In the genomic region with DNA sequence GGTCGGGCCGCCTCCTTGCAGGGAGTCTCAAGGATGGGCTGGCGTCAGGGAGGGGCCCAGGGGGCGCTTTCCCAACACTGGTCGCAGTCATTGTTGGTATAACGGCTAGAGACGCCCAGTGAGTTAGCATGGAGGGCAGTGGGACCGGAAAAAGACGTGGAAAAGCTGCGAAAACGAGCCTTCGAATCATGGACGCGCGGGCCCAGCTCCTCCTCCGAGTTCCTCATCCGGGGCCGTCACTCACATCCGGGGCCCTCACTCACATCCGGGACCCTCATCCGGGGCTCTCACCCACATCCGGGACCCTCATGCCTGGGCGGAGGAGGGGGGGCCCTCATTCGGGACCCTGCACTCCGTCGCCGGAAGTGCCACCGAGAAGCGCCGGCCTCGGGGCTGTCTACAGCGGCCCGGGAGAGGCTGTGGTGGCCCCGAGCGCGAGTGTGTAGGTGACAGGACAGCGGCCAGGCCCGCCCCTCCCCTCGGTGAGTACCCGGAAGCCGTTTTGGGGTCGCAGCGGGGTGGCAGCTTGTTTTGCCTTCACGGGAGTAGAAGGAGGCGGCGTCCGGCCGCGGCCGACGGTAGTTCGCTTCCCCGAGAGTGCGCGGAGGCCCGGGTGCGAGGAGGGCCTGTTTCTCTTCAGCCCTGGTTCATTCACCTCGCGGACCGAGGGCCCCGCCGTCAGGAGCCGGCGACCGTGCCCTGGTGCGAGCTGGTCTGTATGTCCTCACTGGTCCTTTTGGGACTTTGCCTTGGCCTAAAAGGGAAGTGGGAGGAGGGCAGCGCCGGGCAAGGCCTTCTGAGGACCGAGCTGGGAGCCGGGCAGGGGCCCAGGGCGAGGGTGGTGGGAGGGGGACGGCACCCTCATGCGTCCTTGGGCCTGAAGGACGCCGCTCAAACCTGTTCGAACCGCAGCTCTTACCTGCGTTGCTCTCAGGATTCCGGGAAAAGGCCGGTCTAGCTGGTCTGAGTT, we compare ENCODE assay signal across 8 cellular contexts. TPM values are rescaled to one million over a fixed set of nuclear protein-coding genes. Genes with fewer than 3 reads are reported as not detected.
DNase-seq lines count a peak whose midpoint lies in the region; ATAC-seq lines count a peak whose summit lies in the region.

A gene with protein sequence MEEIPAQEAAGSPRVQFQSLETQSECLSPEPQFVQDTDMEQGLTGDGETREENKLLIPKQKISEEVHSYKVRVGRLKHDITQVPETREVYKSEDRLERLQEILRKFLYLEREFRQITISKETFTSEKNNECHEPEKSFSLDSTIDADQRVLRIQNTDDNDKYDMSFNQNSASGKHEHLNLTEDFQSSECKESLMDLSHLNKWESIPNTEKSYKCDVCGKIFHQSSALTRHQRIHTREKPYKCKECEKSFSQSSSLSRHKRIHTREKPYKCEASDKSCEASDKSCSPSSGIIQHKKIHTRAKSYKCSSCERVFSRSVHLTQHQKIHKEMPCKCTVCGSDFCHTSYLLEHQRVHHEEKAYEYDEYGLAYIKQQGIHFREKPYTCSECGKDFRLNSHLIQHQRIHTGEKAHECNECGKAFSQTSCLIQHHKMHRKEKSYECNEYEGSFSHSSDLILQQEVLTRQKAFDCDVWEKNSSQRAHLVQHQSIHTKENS (plus strand): TSS at position 337 of the 970 bp plus-strand sequence. CDS start 1,918 bp downstream, outside the sequence.

- H3K36me3 Mint-ChIP-seq in activated T-helper 2 cell treated with anti-CD3 and anti-CD28 coated beads, Interferon-gamma antibody, Interleukin-2, Interleukin-4, amounts not matched to agents 10 μg/mL and 5 μg/mL and 100 μg/mL, durations not matched to agents 14 hours and 24 hours and 36 hours (ENCODE audit: low read depth), result peaks cover 71% of the 10 kb centered on the region
- peaks cover 0 to 60% (median 9%) of the 10 kb centered on the region in 3 donors for H3K36me3 Mint-ChIP-seq in naive thymus-derived CD8-positive, alpha-beta T cell

- no peaks in the 10 kb centered on the region for H3K9me3 ChIP-seq in Karpas-422 (ENCODE audit: low read length)

- H3K4me3 ChIP-seq in Karpas-422 (ENCODE audit: low read length), result peak within 1 kb of the TSS; percentile 89

- H3K9me3 Mint-ChIP-seq in activated T-helper 2 cell treated with anti-CD3 and anti-CD28 coated beads, Interferon-gamma antibody, Interleukin-2, Interleukin-4, amounts not matched to agents 10 μg/mL and 5 μg/mL and 100 μg/mL, durations not matched to agents 14 hours and 24 hours and 36 hours, result no peaks in the 10 kb centered on the region
- H3K9me3 Mint-ChIP-seq in naive thymus-derived CD8-positive, alpha-beta T cell, result no peaks in the 10 kb centered on the region

- no peaks in the 10 kb centered on the region for H3K27me3 Mint-ChIP-seq in activated T-helper 2 cell treated with anti-CD3 and anti-CD28 coated beads, Interferon-gamma antibody, Interleukin-2, Interleukin-4, amounts not matched to agents 10 μg/mL and 5 μg/mL and 100 μg/mL, durations not matched to agents 14 hours and 24 hours and 36 hours (ENCODE audit: low read depth)
- H3K27me3 Mint-ChIP-seq in naive thymus-derived CD8-positive, alpha-beta T cell, result no peaks in the 10 kb centered on the region

- peak; percentile 91 for DNase-seq in DMS79 (lab: John Stamatoyannopoulos, UW)
- DNase-seq in Karpas-422, result peak; percentile 97
- peak; percentile 88 for DNase-seq in RPMI7951 (ENCODE audit: low read depth)
- DNase-seq in activated T-helper 2 cell treated with anti-CD3 and anti-CD28 coated beads, Interferon-gamma antibody, Interleukin-2, Interleukin-4, amounts not matched to agents 10 μg/mL and 5 μg/mL and 100 μg/mL, durations not matched to agents 14 hours and 24 hours and 36 hours (ENCODE audit: low spot score), result peak; percentile 87
- DNase-seq in fibroblast of peridontal ligament (ENCODE audit: extremely low read depth), result peak; percentile 82
- DNase-seq in naive thymus-derived CD8-positive, alpha-beta T cell, result peak; percentile 82 to 98 (median 95)
- peak; percentile 85 to 96 (median 90) for DNase-seq in stimulated activated naive CD4-positive, alpha-beta T cell (lab: John Stamatoyannopoulos, UW)

- no peaks in the 10 kb centered on the region for H3K9me2 ChIP-seq in Karpas-422 (replicated peaks; ENCODE audit: insufficient read depth, low read length)

- H3K36me3 ChIP-seq in Karpas-422 (ENCODE audit: insufficient read depth, low read length), result peaks cover 48% of the 10 kb centered on the region

- peak within 1 kb of the TSS; percentile 90 for H3K27ac ChIP-seq in Karpas-422 (ENCODE audit: low read length)

- intact Hi-C loops in activated T-helper 2 cell treated with anti-CD3 and anti-CD28 coated beads, Interferon-gamma antibody, Interleukin-2, Interleukin-4, amounts not matched to agents 10 μg/mL and 5 μg/mL and 100 μg/mL, durations not matched to agents 14 hours and 24 hours and 36 hours (cut with micrococcal nuclease), result loop anchor here (2.0 kb wide), 1 partner anchor 58 kb away; the partner anchor contains the start of gene ZSCAN25

- peak within 1 kb of the TSS; percentile 98 for H3K27ac Mint-ChIP-seq in activated T-helper 2 cell treated with anti-CD3 and anti-CD28 coated beads, Interferon-gamma antibody, Interleukin-2, Interleukin-4, amounts not matched to agents 10 μg/mL and 5 μg/mL and 100 μg/mL, durations not matched to agents 14 hours and 24 hours and 36 hours
- H3K27ac Mint-ChIP-seq in naive thymus-derived CD8-positive, alpha-beta T cell, result peak within 1 kb of the TSS; percentile 98 to 100 (median 100)

- H3K79me2 ChIP-seq in Karpas-422 (ENCODE audit: low read length), result peaks cover 69% of the 10 kb centered on the region

- ATAC-seq in GM21723 (IDR thresholded peaks at IDR 0.05; ENCODE audit: unreplicated experiment), result peak; percentile 87
- ATAC-seq in naive thymus-derived CD8-positive, alpha-beta T cell, result peak; percentile 85

- H3K27me3 ChIP-seq in Karpas-422 (ENCODE audit: low read length), result no peaks in the 10 kb centered on the region

- POLR2A ChIA-PET in naive thymus-derived CD8-positive, alpha-beta T cell (lab: Charles Lee), result interaction anchor here (0.6 to 4.1 kb wide), 29 partner anchors 11 to 1693 kb away, joined by 3 to 71 read pairs (median 5); partner anchors contain the start of genes AP4M1, ARPC1B, ATP5MF and BUD31

- peaks cover 38% of the 10 kb centered on the region for H3K4me1 Mint-ChIP-seq in activated T-helper 2 cell treated with anti-CD3 and anti-CD28 coated beads, Interferon-gamma antibody, Interleukin-2, Interleukin-4, amounts not matched to agents 10 μg/mL and 5 μg/mL and 100 μg/mL, durations not matched to agents 14 hours and 24 hours and 36 hours (ENCODE audit: low read depth)
- H3K4me1 Mint-ChIP-seq in naive thymus-derived CD8-positive, alpha-beta T cell, result peaks cover 31 to 72% (median 61%) of the 10 kb centered on the region in 4 donors

- H3K4me1 ChIP-seq in Karpas-422 (ENCODE audit: low read length), result peaks cover 25% of the 10 kb centered on the region

- H3K9ac ChIP-seq in Karpas-422 (ENCODE audit: low read length), result peak within 1 kb of the TSS; percentile 100

- peak within 1 kb of the TSS; percentile 76 for H3K4me2 ChIP-seq in Karpas-422 (ENCODE audit: low read depth, low read length, poor library complexity, severe bottlenecking)

- H3K4me3 Mint-ChIP-seq in activated T-helper 2 cell treated with anti-CD3 and anti-CD28 coated beads, Interferon-gamma antibody, Interleukin-2, Interleukin-4, amounts not matched to agents 10 μg/mL and 5 μg/mL and 100 μg/mL, durations not matched to agents 14 hours and 24 hours and 36 hours (ENCODE audit: low read depth), result peak within 1 kb of the TSS; percentile 100
- H3K4me3 Mint-ChIP-seq in naive thymus-derived CD8-positive, alpha-beta T cell, result peak within 1 kb of the TSS; percentile 91 to 100 (median 99)

- H2AFZ ChIP-seq in Karpas-422 (ENCODE audit: low read length), result peak within 1 kb of the TSS; percentile 52; the same call in 1 of the 2 replicates

- no peaks in the 10 kb centered on the region; the same call in 1 of the 2 replicates for H4K20me1 ChIP-seq in Karpas-422 (ENCODE audit: insufficient read depth, low read depth, low read length)

RNA-seq across cellular contexts. Expression of the gene that starts here (rescaled TPM):
- total RNA-seq in Karpas-422 (2014; rRNA removed; shearing (Covaris generic); ENCODE audit: low replicate concordance), result 169 TPM in 2 replicates
- total RNA-seq in RPMI7951 (2014; rRNA removed; shearing (Covaris generic)), result 44.4 and 49.5 TPM in 2 replicates
- 68.3 and 72.8 TPM in 2 replicates for total RNA-seq in activated T-helper 2 cell treated with anti-CD3 and anti-CD28 coated beads, Interferon-gamma antibody, Interleukin-2, Interleukin-4, amounts not matched to agents 10 μg/mL and 5 μg/mL and 100 μg/mL, durations not matched to agents 14 hours and 24 hours and 36 hours
- total RNA-seq in naive thymus-derived CD8-positive, alpha-beta T cell, result 100 to 1,000 TPM; 179 to 181 TPM
- 10 to 100 TPM; 70.3 to 86.3 (median 74.3) TPM for polyA plus RNA-seq in naive thymus-derived CD8-positive, alpha-beta T cell

Comparison
In these comparisons a context has a peak if more than half of its experiments do, and no peak if none do; other contexts are left out.
1. Peak in every context shown above with its lines: DNase-seq, ATAC-seq, H3K4me3 ChIP-seq and H3K27ac ChIP-seq.